ENCODE assay signal across 1 cellular context in genomic region chr3:108897883-108898282, GRCh38.
TF ChIP-seq lines count a peak whose summit lies in the region.

No MANE protein-coding gene starts in this region.

TF ChIP-seq in GM23338, 12 proteins besides CTCF, POLR2A, EP300 and RAD21 (continued from another document):
- TF ChIP-seq, protein P1, sequence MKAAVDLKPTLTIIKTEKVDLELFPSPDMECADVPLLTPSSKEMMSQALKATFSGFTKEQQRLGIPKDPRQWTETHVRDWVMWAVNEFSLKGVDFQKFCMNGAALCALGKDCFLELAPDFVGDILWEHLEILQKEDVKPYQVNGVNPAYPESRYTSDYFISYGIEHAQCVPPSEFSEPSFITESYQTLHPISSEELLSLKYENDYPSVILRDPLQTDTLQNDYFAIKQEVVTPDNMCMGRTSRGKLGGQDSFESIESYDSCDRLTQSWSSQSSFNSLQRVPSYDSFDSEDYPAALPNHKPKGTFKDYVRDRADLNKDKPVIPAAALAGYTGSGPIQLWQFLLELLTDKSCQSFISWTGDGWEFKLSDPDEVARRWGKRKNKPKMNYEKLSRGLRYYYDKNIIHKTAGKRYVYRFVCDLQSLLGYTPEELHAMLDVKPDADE (IDR thresholded peaks at IDR 0.05) = no peak
- TF ChIP-seq POLR2AphosphoS5 (IDR thresholded peaks at IDR 0.05; ENCODE audit: low read depth) (no peak), EZH2 (IDR thresholded peaks at IDR 0.05; ENCODE audit: low read depth, unreplicated experiment) (no peak)
- TF ChIP-seq, protein P2, sequence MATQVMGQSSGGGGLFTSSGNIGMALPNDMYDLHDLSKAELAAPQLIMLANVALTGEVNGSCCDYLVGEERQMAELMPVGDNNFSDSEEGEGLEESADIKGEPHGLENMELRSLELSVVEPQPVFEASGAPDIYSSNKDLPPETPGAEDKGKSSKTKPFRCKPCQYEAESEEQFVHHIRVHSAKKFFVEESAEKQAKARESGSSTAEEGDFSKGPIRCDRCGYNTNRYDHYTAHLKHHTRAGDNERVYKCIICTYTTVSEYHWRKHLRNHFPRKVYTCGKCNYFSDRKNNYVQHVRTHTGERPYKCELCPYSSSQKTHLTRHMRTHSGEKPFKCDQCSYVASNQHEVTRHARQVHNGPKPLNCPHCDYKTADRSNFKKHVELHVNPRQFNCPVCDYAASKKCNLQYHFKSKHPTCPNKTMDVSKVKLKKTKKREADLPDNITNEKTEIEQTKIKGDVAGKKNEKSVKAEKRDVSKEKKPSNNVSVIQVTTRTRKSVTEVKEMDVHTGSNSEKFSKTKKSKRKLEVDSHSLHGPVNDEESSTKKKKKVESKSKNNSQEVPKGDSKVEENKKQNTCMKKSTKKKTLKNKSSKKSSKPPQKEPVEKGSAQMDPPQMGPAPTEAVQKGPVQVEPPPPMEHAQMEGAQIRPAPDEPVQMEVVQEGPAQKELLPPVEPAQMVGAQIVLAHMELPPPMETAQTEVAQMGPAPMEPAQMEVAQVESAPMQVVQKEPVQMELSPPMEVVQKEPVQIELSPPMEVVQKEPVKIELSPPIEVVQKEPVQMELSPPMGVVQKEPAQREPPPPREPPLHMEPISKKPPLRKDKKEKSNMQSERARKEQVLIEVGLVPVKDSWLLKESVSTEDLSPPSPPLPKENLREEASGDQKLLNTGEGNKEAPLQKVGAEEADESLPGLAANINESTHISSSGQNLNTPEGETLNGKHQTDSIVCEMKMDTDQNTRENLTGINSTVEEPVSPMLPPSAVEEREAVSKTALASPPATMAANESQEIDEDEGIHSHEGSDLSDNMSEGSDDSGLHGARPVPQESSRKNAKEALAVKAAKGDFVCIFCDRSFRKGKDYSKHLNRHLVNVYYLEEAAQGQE (IDR thresholded peaks at IDR 0.05; ENCODE audit: unreplicated experiment) = no peak
